7 cellular contexts compared by ENCODE assay signal in genomic region chr1:22450421-22451021, GRCh38. TPM values are rescaled to one million over a fixed set of nuclear protein-coding genes. Genes with fewer than 3 reads are reported as not detected.
DNase-seq lines count a peak whose midpoint lies in the region; ATAC-seq, FAIRE-seq and TF ChIP-seq lines count a peak whose summit lies in the region.

No MANE protein-coding gene starts in this region.

- no peak for TF ChIP-seq POLR2A in vagina (IDR thresholded peaks at IDR 0.05)

- H3K4me2 ChIP-seq in GM23338 (peak overlapping the region; percentile 73), astrocyte (ENCODE audit: low read length) (no peak overlapping the region), neuronal stem cell (ENCODE audit: insufficient read depth, low read length, poor library complexity, severe bottlenecking) (no peak overlapping the region)

- H3K4ac ChIP-seq in neuronal stem cell (ENCODE audit: low read length) = no peak overlapping the region

- H3K36me3 ChIP-seq in GM23338 (ENCODE audit: insufficient read depth) = no peaks in the 10 kb centered on the region
- H3K36me3 ChIP-seq in astrocyte (ENCODE audit: insufficient read depth, low read length) = no peaks in the 10 kb centered on the region
- H3K36me3 ChIP-seq in neuronal stem cell (replicated peaks in 1 of 2; ENCODE audit: control insufficient read depth in 2 of 2, insufficient read depth in 2 of 2, low read length in 2 of 2) = no peaks in the 10 kb centered on the region
- no peaks in the 10 kb centered on the region for H3K36me3 ChIP-seq in vagina

- H3K9ac ChIP-seq in astrocyte (ENCODE audit: low read length) (no peak overlapping the region), neuronal stem cell (ENCODE audit: low read depth, low read length, poor library complexity) (no peak overlapping the region)

- H3K79me1 ChIP-seq in neuronal stem cell (ENCODE audit: low read depth, low read length) = no peaks in the 10 kb centered on the region

- H3K4me1 ChIP-seq in GM23338 (ENCODE audit: insufficient read depth) = peaks cover 17% of the 10 kb centered on the region
- H3K4me1 ChIP-seq in astrocyte (ENCODE audit: insufficient read depth, low read length) = peaks cover 19% of the 10 kb centered on the region
- peaks cover 2 to 3% of the 10 kb centered on the region in 2 donors for H3K4me1 ChIP-seq in neuronal stem cell (ENCODE audit: control insufficient read depth in 2 of 2, insufficient read depth in 1 of 2, low read depth in 1 of 2, low read length in 2 of 2)
- peaks cover 22% of the 10 kb centered on the region for H3K4me1 ChIP-seq in vagina

- H3K27me3 Mint-ChIP-seq in GM23338 (ENCODE audit: insufficient read depth, low read depth, poor library complexity) (peaks cover 1% of the 10 kb centered on the region), astrocyte (ENCODE audit: low read depth, unreplicated experiment) (no peaks in the 10 kb centered on the region)

- WGBS in neuronal stem cell (ENCODE audit: extremely low coverage in 2 of 2, insufficient read length in 2 of 2, insufficient replicate concordance in 1 of 2), 2 donors = no CpG with 5 or more reads among the region's 11 CpGs

- no peak overlapping the region for H4K91ac ChIP-seq in neuronal stem cell (ENCODE audit: low read depth, low read length, poor library complexity)

- peak overlapping the region; percentile 53 for H2BK15ac ChIP-seq in neuronal stem cell (ENCODE audit: low read length)

- H3K4me1 Mint-ChIP-seq in GM23338 (peaks cover 20% of the 10 kb centered on the region), astrocyte (ENCODE audit: low read depth, unreplicated experiment) (peaks cover 27% of the 10 kb centered on the region)

- H4K20me1 ChIP-seq in GM23338 (replicated peaks; ENCODE audit: insufficient read depth) (no peaks in the 10 kb centered on the region), astrocyte (ENCODE audit: insufficient read depth, low read length) (peaks cover 17% of the 10 kb centered on the region)

- peak overlapping the region; percentile 87 for H4K8ac ChIP-seq in neuronal stem cell (ENCODE audit: low read depth, low read length)

- H3K9me3 Mint-ChIP-seq in GM23338 (no peaks in the 10 kb centered on the region), astrocyte (ENCODE audit: unreplicated experiment) (peaks cover 2% of the 10 kb centered on the region)

- H2AK5ac ChIP-seq in neuronal stem cell (ENCODE audit: low read depth, low read length) = peak overlapping the region; percentile 51

- H3K18ac ChIP-seq in neuronal stem cell (ENCODE audit: low read length) = peak overlapping the region; percentile 30

- no peaks in the 10 kb centered on the region for H3K9me3 ChIP-seq in astrocyte (ENCODE audit: insufficient read depth, low read depth, low read length)
- H3K9me3 ChIP-seq in neuronal stem cell (replicated peaks in 1 of 2; ENCODE audit: control insufficient read depth in 2 of 2, insufficient read depth in 1 of 2, low read depth in 1 of 2, low read length in 2 of 2) = peaks cover 0 to 3% of the 10 kb centered on the region in 2 donors
- no peaks in the 10 kb centered on the region for H3K9me3 ChIP-seq in vagina

- peaks cover 9% of the 10 kb centered on the region for H3F3A ChIP-seq in GM23338 (replicated peaks; ENCODE audit: low read depth)

- no peak overlapping the region for H2BK120ac ChIP-seq in neuronal stem cell (ENCODE audit: low read depth, low read length)

- H3K27me3 ChIP-seq in GM23338 (ENCODE audit: insufficient read depth) (no peaks in the 10 kb centered on the region), astrocyte (ENCODE audit: insufficient read depth, low read length) (no peaks in the 10 kb centered on the region), neuronal stem cell (ENCODE audit: control insufficient read depth in 3 of 3, insufficient read depth in 3 of 3, low read depth in 1 of 3, low read length in 3 of 3) (no peaks in the 10 kb centered on the region), vagina (no peaks in the 10 kb centered on the region)

- H3K9me2 ChIP-seq in GM23338 (ENCODE audit: insufficient read depth) = no peaks in the 10 kb centered on the region

- H3K79me2 ChIP-seq in GM23338 (replicated peaks; ENCODE audit: insufficient read depth) (peaks cover 31% of the 10 kb centered on the region), astrocyte (ENCODE audit: insufficient read depth, low read length) (peaks cover 31% of the 10 kb centered on the region)

- no peak overlapping the region for H3K14ac ChIP-seq in neuronal stem cell (ENCODE audit: low read length)

- DNase-seq in GM23338 (ENCODE audit: low spot score) (no peak), NCI-H2081 (lab: John Stamatoyannopoulos, UW) (peak; percentile 64 to 92), astrocyte (ENCODE audit: low read depth) (no peak), neuronal stem cell (ENCODE audit: low spot score) (no peak), NOMO-1 treated with DMSO at 0.1 percent for 48 hours (lab: John Stamatoyannopoulos, UW; ENCODE audit: unreplicated experiment) (no peak), vagina (ENCODE audit: extremely low spot score in 2 of 2) (no peak)
- DNase-seq in activated effector memory CD4-positive, alpha-beta T cell treated with Interleukin-2 at 50 U/mL for 16 hours = no peak

- peak overlapping the region; percentile 97 for H3K27ac ChIP-seq in GM23338 (ENCODE audit: low read depth)
- no peak overlapping the region for H3K27ac ChIP-seq in astrocyte (ENCODE audit: low read depth, low read length)
- peak overlapping the region; percentile 75 for H3K27ac ChIP-seq in neuronal stem cell (replicated peaks; ENCODE audit: low read length)
- no peak overlapping the region for H3K27ac ChIP-seq in vagina

- H3K36me3 Mint-ChIP-seq in GM23338 (ENCODE audit: low read depth) (no peaks in the 10 kb centered on the region; the same call in 2 of the 3 replicates), astrocyte (ENCODE audit: low read depth, unreplicated experiment) (no peaks in the 10 kb centered on the region)

- intact Hi-C loops in vagina (cut with DNase I) = no loop called here

- peak overlapping the region; percentile 59 for H2BK12ac ChIP-seq in neuronal stem cell (ENCODE audit: low read length)

- peak overlapping the region; percentile 54 for H2BK5ac ChIP-seq in neuronal stem cell (ENCODE audit: low read length)

- ATAC-seq in GM23338 = no peak

- H3K23ac ChIP-seq in neuronal stem cell (ENCODE audit: low read depth, low read length, poor library complexity) = no peak overlapping the region

- no peak for FAIRE-seq in astrocyte (lab: Jason Lieb, UNC)

- H3K4me3 Mint-ChIP-seq in GM23338 = peak overlapping the region; percentile 47
- H3K4me3 Mint-ChIP-seq in astrocyte (ENCODE audit: unreplicated experiment) = peak overlapping the region; percentile 64

- TF ChIP-seq CTCF in GM23338 (conservative IDR thresholded peaks at IDR 0.05; ENCODE audit: low read depth in 2 of 2) (no peak), astrocyte (IDR thresholded peaks at IDR 0.05; ENCODE audit: insufficient read depth, low read depth, low read length) (no peak), vagina (IDR thresholded peaks at IDR 0.05) (no peak)

- H3K4me3 ChIP-seq in GM23338 = peak overlapping the region; percentile 46; the same call in 1 of the 2 replicates
- H3K4me3 ChIP-seq in astrocyte (ENCODE audit: insufficient read depth, low read depth, low read length) = no peak overlapping the region
- H3K4me3 ChIP-seq in neuronal stem cell (ENCODE audit: low read length in 2 of 2) = no peak overlapping the region
- H3K4me3 ChIP-seq in vagina = no peak overlapping the region

- H3K27ac Mint-ChIP-seq in GM23338 (peak overlapping the region; percentile 57), astrocyte (ENCODE audit: unreplicated experiment) (peak overlapping the region; percentile 54)

- peak overlapping the region; percentile 89 for H2AFZ ChIP-seq in GM23338
- H2AFZ ChIP-seq in astrocyte (ENCODE audit: low read depth, low read length) = peak overlapping the region; percentile 83
- peak overlapping the region; percentile 94 for H2AFZ ChIP-seq in neuronal stem cell (ENCODE audit: low read length)

TF ChIP-seq in GM23338, 12 proteins besides CTCF, POLR2A, EP300 and RAD21 (continues in another document):
- TF ChIP-seq, protein P1, sequence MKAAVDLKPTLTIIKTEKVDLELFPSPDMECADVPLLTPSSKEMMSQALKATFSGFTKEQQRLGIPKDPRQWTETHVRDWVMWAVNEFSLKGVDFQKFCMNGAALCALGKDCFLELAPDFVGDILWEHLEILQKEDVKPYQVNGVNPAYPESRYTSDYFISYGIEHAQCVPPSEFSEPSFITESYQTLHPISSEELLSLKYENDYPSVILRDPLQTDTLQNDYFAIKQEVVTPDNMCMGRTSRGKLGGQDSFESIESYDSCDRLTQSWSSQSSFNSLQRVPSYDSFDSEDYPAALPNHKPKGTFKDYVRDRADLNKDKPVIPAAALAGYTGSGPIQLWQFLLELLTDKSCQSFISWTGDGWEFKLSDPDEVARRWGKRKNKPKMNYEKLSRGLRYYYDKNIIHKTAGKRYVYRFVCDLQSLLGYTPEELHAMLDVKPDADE (IDR thresholded peaks at IDR 0.05) = no peak
- no peak for TF ChIP-seq NANOG (IDR thresholded peaks at IDR 0.05; ENCODE audit: borderline replicate concordance)
- TF ChIP-seq, protein P2, sequence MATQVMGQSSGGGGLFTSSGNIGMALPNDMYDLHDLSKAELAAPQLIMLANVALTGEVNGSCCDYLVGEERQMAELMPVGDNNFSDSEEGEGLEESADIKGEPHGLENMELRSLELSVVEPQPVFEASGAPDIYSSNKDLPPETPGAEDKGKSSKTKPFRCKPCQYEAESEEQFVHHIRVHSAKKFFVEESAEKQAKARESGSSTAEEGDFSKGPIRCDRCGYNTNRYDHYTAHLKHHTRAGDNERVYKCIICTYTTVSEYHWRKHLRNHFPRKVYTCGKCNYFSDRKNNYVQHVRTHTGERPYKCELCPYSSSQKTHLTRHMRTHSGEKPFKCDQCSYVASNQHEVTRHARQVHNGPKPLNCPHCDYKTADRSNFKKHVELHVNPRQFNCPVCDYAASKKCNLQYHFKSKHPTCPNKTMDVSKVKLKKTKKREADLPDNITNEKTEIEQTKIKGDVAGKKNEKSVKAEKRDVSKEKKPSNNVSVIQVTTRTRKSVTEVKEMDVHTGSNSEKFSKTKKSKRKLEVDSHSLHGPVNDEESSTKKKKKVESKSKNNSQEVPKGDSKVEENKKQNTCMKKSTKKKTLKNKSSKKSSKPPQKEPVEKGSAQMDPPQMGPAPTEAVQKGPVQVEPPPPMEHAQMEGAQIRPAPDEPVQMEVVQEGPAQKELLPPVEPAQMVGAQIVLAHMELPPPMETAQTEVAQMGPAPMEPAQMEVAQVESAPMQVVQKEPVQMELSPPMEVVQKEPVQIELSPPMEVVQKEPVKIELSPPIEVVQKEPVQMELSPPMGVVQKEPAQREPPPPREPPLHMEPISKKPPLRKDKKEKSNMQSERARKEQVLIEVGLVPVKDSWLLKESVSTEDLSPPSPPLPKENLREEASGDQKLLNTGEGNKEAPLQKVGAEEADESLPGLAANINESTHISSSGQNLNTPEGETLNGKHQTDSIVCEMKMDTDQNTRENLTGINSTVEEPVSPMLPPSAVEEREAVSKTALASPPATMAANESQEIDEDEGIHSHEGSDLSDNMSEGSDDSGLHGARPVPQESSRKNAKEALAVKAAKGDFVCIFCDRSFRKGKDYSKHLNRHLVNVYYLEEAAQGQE (IDR thresholded peaks at IDR 0.05; ENCODE audit: unreplicated experiment) = no peak

RNA-seq across cellular contexts. Expression of gene ZBTB40, which starts 1.1 kb away (rescaled TPM):
- 22.1 and 22.7 TPM in 2 replicates for total RNA-seq in GM23338 (2014; rRNA removed; shearing (Covaris generic))
- 3.1 TPM in 2 replicates for polyA plus RNA-seq in GM23338 (2016; fragmentation: Nextera tagmentation; extraction: Ambion mirVana)
- 13.4 and 15.3 TPM in 2 replicates for total RNA-seq in astrocyte
- 5.4 TPM for polyA plus RNA-seq in neuronal stem cell (2013, experiment 1 of 2)
- 5.3 TPM for polyA plus RNA-seq in neuronal stem cell (2013, experiment 2 of 2)
- 14.7 TPM for total RNA-seq in vagina

Comparison
In these comparisons a context has a peak if more than half of its experiments do, and no peak if none do; other contexts are left out.
1. DNase-seq: peak in NCI-H2081 (2 of 2); none in GM23338 (single experiment), astrocyte (single experiment), neuronal stem cell (single experiment), NOMO-1 treated with DMSO at 0.1 percent for 48 hours (single experiment), activated effector memory CD4-positive, alpha-beta T cell treated with Interleukin-2 at 50 U/mL for 16 hours (single experiment) and vagina (0 of 2).
2. H3K27ac ChIP-seq: peak in GM23338 (single experiment) and neuronal stem cell (single experiment); none in astrocyte (single experiment) and vagina (single experiment).
3. Peak in every context shown above with its lines, with median percentiles within 50 percentile points of each other: H2AFZ ChIP-seq.